In genomic region chr17:72618018-72618509, GRCh38 we compare ENCODE assay signal across 8 cellular contexts.
DNase-seq lines count a peak whose midpoint lies in the region; ATAC-seq and TF ChIP-seq lines count a peak whose summit lies in the region.

No MANE protein-coding gene starts in this region.

- peak overlapping the region; percentile 98 for H3K27ac Mint-ChIP-seq in Calu3 (ENCODE audit: unreplicated experiment)

- peak; percentile 94 for DNase-seq in Calu3
- peak; percentile 66 for DNase-seq in HCT116 (ENCODE audit: low read depth, low spot score)
- DNase-seq in PC-9 = peak; percentile 75 to 87
- no peak for DNase-seq in coronary artery (ENCODE audit: low spot score)
- DNase-seq in adrenal gland = no peak
- DNase-seq in H4 (ENCODE audit: low spot score) = no peak
- DNase-seq in NCI-H1694 treated with DMSO at 0.1 percent for 48 hours (lab: John Stamatoyannopoulos, UW) = no peak

- H3K36me3 Mint-ChIP-seq in Calu3 (ENCODE audit: insufficient read depth, unreplicated experiment) = peaks cover 47% of the 10 kb centered on the region

- BruUV-seq in Calu3 (replicated peaks; lab: Mats Ljungman, UMichigan) (no TSS peak), HCT116 (replicated peaks; lab: Mats Ljungman, UMichigan) (no TSS peak), PC-9 (replicated peaks; lab: Mats Ljungman, UMichigan) (no TSS peak)

- POLR2A ChIA-PET in HCT116 (lab: Charles Lee) (interaction anchor here (1.0 to 2.6 kb wide), 4 partner anchors 25 to 29 kb away, joined by 3 to 9 read pairs (median 4); no protein-coding TSS in a partner anchor), PC-9 (lab: Charles Lee; ENCODE audit: unreplicated experiment) (interaction anchor here (0.6 to 0.7 kb wide), 4 partner anchors 9 to 94 kb away, joined by 3 to 5 read pairs (median 3); no protein-coding TSS in a partner anchor)

- peaks cover 2% of the 10 kb centered on the region for H3K9me3 Mint-ChIP-seq in Calu3 (ENCODE audit: low read depth, unreplicated experiment)

- peak overlapping the region; percentile 61 for H3K4me3 Mint-ChIP-seq in Calu3 (ENCODE audit: low read depth, unreplicated experiment)

- intact Hi-C loops in Calu3 (cut with micrococcal nuclease; ENCODE audit: unreplicated experiment) (loop anchor here (1.0 to 5.0 kb wide), 5 partner anchors 15 to 491 kb away; no protein-coding TSS in a partner anchor), HCT116 (cut with micrococcal nuclease) (no loop called here), PC-9 (cut with micrococcal nuclease; ENCODE audit: unreplicated experiment) (no loop called here), adrenal gland (cut with DNase I) (no loop called here)

- ATAC-seq in HCT116 = peak; percentile 55

- H3K4me3 ChIP-seq in HCT116 (replicated peaks in 1 of 2; ENCODE audit: low read depth in 1 of 2, low read length in 2 of 2) = peak overlapping the region; percentile 29 to 47
- H3K4me3 ChIP-seq in PC-9 = peak overlapping the region; percentile 44
- H3K4me3 ChIP-seq in coronary artery = peak overlapping the region; percentile 15
- H3K4me3 ChIP-seq in skin epidermis = peak overlapping the region in 1 of 7 experiments; percentile 1
- no peak overlapping the region for H3K4me3 ChIP-seq in adrenal gland

- H3K4me1 Mint-ChIP-seq in Calu3 (ENCODE audit: low read depth, unreplicated experiment) = peaks cover 72% of the 10 kb centered on the region

- RAD21 ChIA-PET in HCT116 (lab: Charles Lee; ENCODE audit: low non-redundant PET in 1 of 2, low total read pairs in 2 of 2, uncharacterized antibody in 2 of 2, unreplicated experiment in 2 of 2) = interaction anchor here (0.6 to 1.5 kb wide), 7 partner anchors 9 to 61 kb away, joined by 3 to 4 read pairs (median 3); no protein-coding TSS in a partner anchor

- H3K79me2 ChIP-seq in HCT116 (ENCODE audit: insufficient read depth, low read length) (no peaks in the 10 kb centered on the region), PC-9 (ENCODE audit: low read depth) (no peaks in the 10 kb centered on the region)

- H3K4me1 ChIP-seq in HCT116 (ENCODE audit: control insufficient read depth in 1 of 2, insufficient read depth in 2 of 2, low read length in 2 of 2) (peaks cover 54 to 75% of the 10 kb centered on the region in 2 experiments), PC-9 (replicated peaks; ENCODE audit: insufficient read depth) (peaks cover 41% of the 10 kb centered on the region), adrenal gland (replicated peaks in 1 of 2) (no peaks in the 10 kb centered on the region)

- H3K27me3 Mint-ChIP-seq in Calu3 (ENCODE audit: unreplicated experiment) = no peaks in the 10 kb centered on the region

- H3K27me3 ChIP-seq in HCT116 (ENCODE audit: insufficient read depth, low read length) (no peaks in the 10 kb centered on the region), PC-9 (ENCODE audit: insufficient read depth, low read depth) (no peaks in the 10 kb centered on the region), adrenal gland (no peaks in the 10 kb centered on the region)

- H4K20me1 ChIP-seq in HCT116 (ENCODE audit: insufficient read depth) (no peaks in the 10 kb centered on the region), PC-9 (ENCODE audit: insufficient read depth) (no peaks in the 10 kb centered on the region)

- WGBS in adrenal gland, 4 donors = 7 to 21% (median 19%) methylated on average over 9 to 17 of the region's 17 CpGs

- H3K9me2 ChIP-seq in HCT116 (ENCODE audit: insufficient read depth) (no peaks in the 10 kb centered on the region), PC-9 (ENCODE audit: insufficient read depth) (no peaks in the 10 kb centered on the region)

- H3K9me3 ChIP-seq in HCT116 (ENCODE audit: control insufficient read depth in 1 of 2, insufficient read depth in 1 of 2, low read depth in 1 of 2, low read length in 2 of 2) (no peaks in the 10 kb centered on the region), PC-9 (ENCODE audit: insufficient read depth, low read depth) (no peaks in the 10 kb centered on the region), adrenal gland (replicated peaks in 1 of 3) (no peaks in the 10 kb centered on the region)

- peak overlapping the region; percentile 23; the same call in 1 of the 2 replicates for H3K27ac ChIP-seq in HCT116 (ENCODE audit: low read depth, low read length)
- H3K27ac ChIP-seq in PC-9 = peak overlapping the region; percentile 35
- H3K27ac ChIP-seq in coronary artery = peak overlapping the region in 1 of 2 donors; percentile 22
- H3K27ac ChIP-seq in skin epidermis = peak overlapping the region in 14 of 21 experiments; percentile 7 to 70 (median 52)
- no peak overlapping the region for H3K27ac ChIP-seq in adrenal gland

- peaks cover 32% of the 10 kb centered on the region for H3F3A ChIP-seq in PC-9 (ENCODE audit: insufficient read depth, low read depth)

- no peaks in the 10 kb centered on the region for H3K36me3 ChIP-seq in HCT116 (ENCODE audit: control insufficient read depth in 1 of 2, insufficient read depth in 2 of 2, low read length in 2 of 2)
- H3K36me3 ChIP-seq in PC-9 (ENCODE audit: low read depth) = no peaks in the 10 kb centered on the region
- H3K36me3 ChIP-seq in adrenal gland (replicated peaks in 1 of 2) = no peaks in the 10 kb centered on the region

- peak overlapping the region; percentile 65 for H2AFZ ChIP-seq in HCT116 (ENCODE audit: low read depth, low read length, poor library complexity, severe bottlenecking)
- peak overlapping the region; percentile 62 for H2AFZ ChIP-seq in PC-9

- CTCF ChIA-PET in Calu3 (lab: Charles Lee) = interaction anchor here (0.7 to 1.5 kb wide), 22 partner anchors 9 to 614 kb away, joined by 3 to 7 read pairs (median 4); a partner anchor contains a TSS
- CTCF ChIA-PET in HCT116 (lab: Charles Lee) = no interaction called here
- CTCF ChIA-PET in PC-9 (lab: Charles Lee) = interaction anchor here (0.7 kb wide), 1 partner anchor 40 kb away, joined by 3 read pairs; no protein-coding TSS in a partner anchor

- TF ChIP-seq CTCF in Calu3 (IDR thresholded peaks at IDR 0.05; ENCODE audit: unreplicated experiment) (no peak), HCT116 (IDR thresholded peaks at IDR 0.05 in 2 of 3, conservative IDR thresholded peaks at IDR 0.05 in 1 of 3; ENCODE audit: borderline replicate concordance in 1 of 3, insufficient read depth in 1 of 3, low read depth in 2 of 3, low read length in 2 of 3) (no peak), PC-9 (conservative IDR thresholded peaks at IDR 0.05) (no peak), coronary artery (IDR thresholded peaks at IDR 0.05) (no peak), adrenal gland (IDR thresholded peaks at IDR 0.05) (no peak)

- TF ChIP-seq RAD21 in HCT116 (IDR thresholded peaks at IDR 0.05; ENCODE audit: low read depth) = no peak; the same call in 1 of the 2 replicates

- peak overlapping the region; percentile 51 for H3K9ac ChIP-seq in HCT116 (ENCODE audit: low read length)

- H3K4me2 ChIP-seq in HCT116 (ENCODE audit: low read length) = peak overlapping the region; percentile 79
- peak overlapping the region; percentile 79 for H3K4me2 ChIP-seq in PC-9

- TF ChIP-seq POLR2A in HCT116 (IDR thresholded peaks at IDR 0.05; ENCODE audit: borderline replicate concordance, extremely low read depth, insufficient read depth, insufficient read length) (no peak), adrenal gland (IDR thresholded peaks at IDR 0.05) (no peak)

TF ChIP-seq in HCT116, 20 proteins besides CTCF, POLR2A, EP300 and RAD21:
- TF ChIP-seq POLR2AphosphoS5 (IDR thresholded peaks at IDR 0.05; ENCODE audit: low read depth, low read length) (peak; percentile 37), MAX (IDR thresholded peaks at IDR 0.05) (peak; percentile 98), EZH2phosphoT487 (IDR thresholded peaks at IDR 0.05; ENCODE audit: borderline replicate concordance) (no peak), CBX3 (IDR thresholded peaks at IDR 0.05; ENCODE audit: low read depth) (peak; percentile 93; the same call in 1 of the 2 replicates), EZH2 (IDR thresholded peaks at IDR 0.05) (no peak), SP1 (IDR thresholded peaks at IDR 0.05; ENCODE audit: low read depth) (peak; percentile 61), YY1 (IDR thresholded peaks at IDR 0.05; ENCODE audit: extremely low read depth, insufficient replicate concordance, low read depth, low read length) (peak; percentile 19), SIN3A (IDR thresholded peaks at IDR 0.05; ENCODE audit: low read depth) (peak; percentile 69), TCF7L2 (IDR thresholded peaks at IDR 0.05; ENCODE audit: borderline replicate concordance, extremely low read depth, insufficient read depth, insufficient read length) (no peak)

Comparison
In these comparisons a context has a peak if more than half of its experiments do, and no peak if none do; other contexts are left out.
1. DNase-seq: peak in Calu3 (single experiment), HCT116 (single experiment) and PC-9 (2 of 2); none in coronary artery (single experiment), adrenal gland (0 of 7), H4 (single experiment) and NCI-H1694 treated with DMSO at 0.1 percent for 48 hours (single experiment).
2. H3K27ac ChIP-seq: peak in HCT116 (single experiment), PC-9 (single experiment) and skin epidermis (14 of 21); none in adrenal gland (0 of 5).
3. H3K4me3 ChIP-seq: peak in HCT116 (2 of 2), PC-9 (single experiment) and coronary artery (single experiment); none in adrenal gland (0 of 4).